In genomic region chr2:44172576-44172975, GRCh38 we compare ENCODE assay signal across 19 cellular contexts. TPM values are rescaled to one million over a fixed set of nuclear protein-coding genes. Genes with fewer than 3 reads are reported as not detected.
DNase-seq lines count a peak whose midpoint lies in the region; ATAC-seq, FAIRE-seq and TF ChIP-seq lines count a peak whose summit lies in the region.
"Had no signal": no experiment of that assay in that cellular context is flagged by ENCODE, and none has a peak within 500 bp of the region (broad histone marks: within the 10 kb centered on the region; RNA-seq: fewer than 3 reads in every experiment).

No MANE protein-coding gene starts in this region.

- H3K27ac ChIP-seq in HepG2 (ENCODE audit: extremely low read length, insufficient read depth, low read length) (no peak overlapping the region), right lobe of liver (no peak overlapping the region), SU-DHL-6 (ENCODE audit: low read depth, low read length) (no peak overlapping the region), iPS-18a (ENCODE audit: low read length) (no peak overlapping the region), hepatocyte (no peak overlapping the region), A673 (ENCODE audit: low read depth, low read length, poor library complexity, severe bottlenecking) (no peak overlapping the region)

- in situ Hi-C loops in HepG2 (cut with HindIII; ENCODE audit: extremely low pct_ligation_motif_present, low pct_unique_long_range_greater_than_20kb) = no loop called here

- no peak for TF ChIP-seq RAD21 in HepG2 (CRISPR knock-in tag; IDR thresholded peaks at IDR 0.05)

- H3K9me3 ChIP-seq in HepG2 (ENCODE audit: low read length) = no peaks in the 10 kb centered on the region
- H3K9me3 ChIP-seq in right lobe of liver = no peaks in the 10 kb centered on the region
- H3K9me3 ChIP-seq in SU-DHL-6 (ENCODE audit: insufficient read depth, low read length) = no peaks in the 10 kb centered on the region
- no peaks in the 10 kb centered on the region for H3K9me3 ChIP-seq in iPS-18a (ENCODE audit: control insufficient read depth, low read depth, low read length)
- no peaks in the 10 kb centered on the region for H3K9me3 ChIP-seq in hepatocyte (ENCODE audit: low read depth)
- no peaks in the 10 kb centered on the region for H3K9me3 ChIP-seq in A673 (ENCODE audit: low read depth, low read length, poor library complexity, severe bottlenecking)
- H3K9me3 ChIP-seq: body of pancreas, upper lobe of left lung had no signal

- 93% methylated on average over 4 of the region's 4 CpGs for WGBS in HepG2 (ENCODE audit: low lambda C conversion rate)
- 100% methylated on average over 2 of the region's 4 CpGs for WGBS in right lobe of liver (ENCODE audit: insufficient coverage, low coverage, low lambda C conversion rate, missing lambda C conversion rate)
- WGBS in hepatocyte (ENCODE audit: low lambda C conversion rate, missing lambda C conversion rate) = 97% methylated on average over 4 of the region's 4 CpGs

- CTCF ChIA-PET in HepG2 (lab: Yijun Ruan, JAX; ENCODE audit: low intra/inter-chr PET ratio, low total read pairs) (no interaction called here), A673 (lab: Charles Lee) (no interaction called here)

- ATAC-seq in HepG2 = no peak
- no peak for ATAC-seq in right lobe of liver
- ATAC-seq: body of pancreas had no signal

- H3K4me2 ChIP-seq in HepG2 (ENCODE audit: low read depth, low read length) (no peak overlapping the region), SU-DHL-6 (ENCODE audit: low read depth, low read length, poor library complexity, severe bottlenecking) (peak overlapping the region; percentile 98), hepatocyte (no peak overlapping the region)

- TF ChIP-seq CTCF in HepG2 (CRISPR knock-in tag; IDR thresholded peaks at IDR 0.05) (no peak), right lobe of liver (IDR thresholded peaks at IDR 0.05) (no peak), SU-DHL-6 (IDR thresholded peaks at IDR 0.05; ENCODE audit: insufficient read depth, low read length, poor library complexity, severe bottlenecking) (no peak), hepatocyte (IDR thresholded peaks at IDR 0.05; ENCODE audit: poor library complexity) (no peak), A673 (conservative IDR thresholded peaks at IDR 0.05; ENCODE audit: low read depth, low read length) (no peak)

- POLR2A ChIA-PET in HepG2 (lab: Yijun Ruan, JAX) (no interaction called here), A673 (lab: Charles Lee; ENCODE audit: low non-redundant PET) (no interaction called here)

- H3K36me3 ChIP-seq in HepG2 (replicated peaks in 1 of 2; ENCODE audit: control insufficient read depth in 1 of 2, insufficient read depth in 2 of 2, low read length in 2 of 2) = peaks cover 0 to 4% of the 10 kb centered on the region in 2 experiments; a peak in 2 of 5 replicates
- H3K36me3 ChIP-seq in right lobe of liver = no peaks in the 10 kb centered on the region
- H3K36me3 ChIP-seq in SU-DHL-6 (ENCODE audit: low read length) = no peaks in the 10 kb centered on the region; the same call in 1 of the 2 replicates
- peaks cover 3% of the 10 kb centered on the region for H3K36me3 ChIP-seq in iPS-18a (ENCODE audit: control insufficient read depth, low read depth, low read length)
- no peaks in the 10 kb centered on the region for H3K36me3 ChIP-seq in hepatocyte (replicated peaks; ENCODE audit: insufficient read depth, low read depth)
- no peaks in the 10 kb centered on the region for H3K36me3 ChIP-seq in A673 (ENCODE audit: insufficient read depth, low read length, poor library complexity, severe bottlenecking)
- H3K36me3 ChIP-seq: upper lobe of left lung had no signal

- no peak overlapping the region for H2AFZ ChIP-seq in HepG2 (ENCODE audit: low read length)
- H2AFZ ChIP-seq in SU-DHL-6 (ENCODE audit: low read depth, low read length, severe bottlenecking) = no peak overlapping the region
- no peak overlapping the region for H2AFZ ChIP-seq in hepatocyte

- H3K4me1 ChIP-seq in HepG2 (ENCODE audit: insufficient read depth, low read length) (peaks cover 38% of the 10 kb centered on the region), right lobe of liver (peaks cover 0 to 24% (median 6%) of the 10 kb centered on the region in 4 donors), iPS-18a (ENCODE audit: control insufficient read depth, low read depth, low read length) (peaks cover 21% of the 10 kb centered on the region), hepatocyte (ENCODE audit: insufficient read depth) (peaks cover 6% of the 10 kb centered on the region), A673 (ENCODE audit: insufficient read depth, low read length, poor library complexity, severe bottlenecking) (peaks cover 18% of the 10 kb centered on the region)

- TF ChIP-seq POLR2A in HepG2 (IDR thresholded peaks at IDR 0.05; ENCODE audit: insufficient read depth in 1 of 2, low read depth in 2 of 2, low read length in 2 of 2) = no peak
- TF ChIP-seq POLR2A in right lobe of liver (IDR thresholded peaks at IDR 0.05) = no peak

- peaks cover 23% of the 10 kb centered on the region for H4K20me1 ChIP-seq in HepG2 (ENCODE audit: insufficient read depth, low read length)
- peaks cover 23% of the 10 kb centered on the region; the same call in 1 of the 2 replicates for H4K20me1 ChIP-seq in SU-DHL-6 (ENCODE audit: low read depth, low read length)
- H4K20me1 ChIP-seq in hepatocyte (ENCODE audit: insufficient read depth, poor library complexity, severe bottlenecking) = peaks cover 75% of the 10 kb centered on the region

- DNase-seq in HepG2 (ENCODE audit: low spot score) = no peak
- DNase-seq in right lobe of liver = no peak
- DNase-seq in amygdala (lab: John Stamatoyannopoulos, UW) = no peak
- no peak for DNase-seq in NK-92 treated with Interleukin-12 subunit alpha and Interleukin-12 subunit beta, amount 100 ng/mL, for 24 hours (lab: John Stamatoyannopoulos, UW)
- no peak for DNase-seq in hepatocyte (ENCODE audit: low spot score)
- no peak for DNase-seq in A673 (ENCODE audit: low spot score)
- DNase-seq: activated CD4-positive, CD25-positive, alpha-beta regulatory T cell; body of pancreas; cortex of kidney; EL; foreskin fibroblast; NCI-H1092; NCI-H2107; NCI-H524; Right ventricle myocardium superior; stimulated activated naive CD4-positive, alpha-beta T cell; upper lobe of left lung had no signal

- H3K4me3 ChIP-seq in HepG2 (replicated peaks in 1 of 3; ENCODE audit: insufficient read depth in 1 of 3, low read depth in 2 of 3, low read length in 3 of 3) (no peak overlapping the region), right lobe of liver (no peak overlapping the region), SU-DHL-6 (ENCODE audit: insufficient read depth, low read length, poor library complexity, severe bottlenecking) (no peak overlapping the region), iPS-18a (ENCODE audit: low read length) (peak overlapping the region; percentile 2), hepatocyte (no peak overlapping the region), A673 (ENCODE audit: low read depth, low read length, poor library complexity, severe bottlenecking) (no peak overlapping the region)
- H3K4me3 ChIP-seq: body of pancreas, upper lobe of left lung had no signal

- FAIRE-seq in HepG2 (lab: Jason Lieb, UNC) = no peak

- intact Hi-C loops in HepG2 (cut with micrococcal nuclease; ENCODE audit: unreplicated experiment) (loop anchor here (5.0 kb wide), 1 partner anchor 40 kb away; no protein-coding TSS in a partner anchor), right lobe of liver (cut with DNase I) (no loop called here), A673 (cut with micrococcal nuclease; ENCODE audit: unreplicated experiment) (loop anchor here (5.0 kb wide), 1 partner anchor 40 kb away; no protein-coding TSS in a partner anchor)

- BruUV-seq in HepG2 (replicated peaks; lab: Mats Ljungman, UMichigan) (no TSS peak), A673 (replicated peaks; lab: Mats Ljungman, UMichigan) (no TSS peak)

- peaks cover 8% of the 10 kb centered on the region; the same call in 1 of the 2 replicates for H3F3A ChIP-seq in SU-DHL-6 (ENCODE audit: insufficient read depth)

- peaks cover 83% of the 10 kb centered on the region for H3K79me2 ChIP-seq in HepG2 (ENCODE audit: insufficient read depth, low read length)
- peaks cover 88% of the 10 kb centered on the region for H3K79me2 ChIP-seq in SU-DHL-6 (ENCODE audit: insufficient read depth, low read length)
- H3K79me2 ChIP-seq in hepatocyte = peaks cover 83% of the 10 kb centered on the region

- no peaks in the 10 kb centered on the region; a peak in 1 of 5 replicates for H3K27me3 ChIP-seq in HepG2 (ENCODE audit: control insufficient read depth in 1 of 2, insufficient read depth in 2 of 2, low read length in 2 of 2)
- no peaks in the 10 kb centered on the region for H3K27me3 ChIP-seq in right lobe of liver
- H3K27me3 ChIP-seq in SU-DHL-6 (ENCODE audit: low read length) = no peaks in the 10 kb centered on the region
- no peaks in the 10 kb centered on the region for H3K27me3 ChIP-seq in iPS-18a (ENCODE audit: control insufficient read depth, insufficient read depth, low read length)
- H3K27me3 ChIP-seq in hepatocyte = no peaks in the 10 kb centered on the region
- no peaks in the 10 kb centered on the region for H3K27me3 ChIP-seq in A673 (replicated peaks; ENCODE audit: insufficient read depth, low read depth, low read length, poor library complexity)
- H3K27me3 ChIP-seq: body of pancreas, upper lobe of left lung had no signal

- H3K9ac ChIP-seq in HepG2 (ENCODE audit: insufficient read depth, low read depth, low read length) (no peak overlapping the region), SU-DHL-6 (ENCODE audit: low read length) (no peak overlapping the region), iPS-18a (ENCODE audit: low read length) (no peak overlapping the region)

- no peak for TF ChIP-seq EP300 in HepG2 (IDR thresholded peaks at IDR 0.05; ENCODE audit: low read depth in 2 of 2, low read length in 2 of 2)
- no peak for TF ChIP-seq EP300 in HepG2 (CRISPR knock-in tag; IDR thresholded peaks at IDR 0.05; ENCODE audit: borderline replicate concordance)

- H3K9me2 ChIP-seq in SU-DHL-6 (replicated peaks; ENCODE audit: insufficient read depth, low read length) (no peaks in the 10 kb centered on the region), hepatocyte (replicated peaks; ENCODE audit: insufficient read depth) (no peaks in the 10 kb centered on the region)

RNA-seq across cellular contexts. Expression of gene PPM1B, which starts 3.9 kb away (rescaled TPM):
- total RNA-seq in HepG2 (2016; rRNA removed; fragmentation: Illumina TruSeq; extraction: Trizol) (24.4 and 33.6 TPM in 2 replicates), right lobe of liver (10 to 100 TPM; 20.4 to 43.3 (median 27.8) TPM), hepatocyte (48.1 and 49.1 TPM in 2 replicates), A673 (2021) (43.5 and 43.7 TPM in 2 replicates)
- total RNA-seq in HepG2 (2016; cell fraction: cytosol; rRNA removed; fragmentation: Illumina TruSeq; extraction: Trizol; ENCODE audit: low read depth) = 17.8 and 18.0 TPM in 2 replicates
- 25.9 and 32.4 TPM in 2 replicates for total RNA-seq in HepG2 (2016; cell fraction: insoluble cytoplasmic fraction; rRNA removed; fragmentation: Illumina TruSeq; extraction: Trizol)
- 13.8 and 16.7 TPM in 2 replicates for total RNA-seq in HepG2 (2016; cell fraction: membrane; rRNA removed; fragmentation: Illumina TruSeq; extraction: Trizol)
- 23.0 and 24.0 TPM in 2 replicates for total RNA-seq in HepG2 (2016; cell fraction: nucleus; rRNA removed; fragmentation: Illumina TruSeq; extraction: Trizol)
- polyA plus RNA-seq in HepG2 (2011; rRNA removed) (24.7 and 25.0 TPM in 2 replicates), hepatocyte (36.0 and 39.1 TPM in 2 replicates)
- polyA plus RNA-seq in HepG2 (2011; cell fraction: cytosol; rRNA removed) = 8.6 and 12.7 TPM in 2 replicates
- polyA plus RNA-seq in HepG2 (2011; cell fraction: nucleus; rRNA removed) = 8.7 and 9.9 TPM in 2 replicates
- 28.6 and 32.2 TPM in 2 replicates for polyA plus RNA-seq in HepG2 (2012)
- 1.6 and 1.8 TPM in 2 replicates for polyA plus RNA-seq in HepG2 (2016; cell fraction: cytosol; fragmentation: Illumina TruSeq; extraction: Trizol; ENCODE audit: low read depth)
- polyA plus RNA-seq in HepG2 (2016; cell fraction: insoluble cytoplasmic fraction; fragmentation: Illumina TruSeq; extraction: Trizol; ENCODE audit: low read depth) = 34.6 and 37.7 TPM in 2 replicates
- 7.0 and 7.6 TPM in 2 replicates for polyA plus RNA-seq in HepG2 (2016; cell fraction: membrane; fragmentation: Illumina TruSeq; extraction: Trizol; ENCODE audit: low read depth)
- polyA plus RNA-seq in HepG2 (2016; cell fraction: nucleus; fragmentation: Illumina TruSeq; extraction: Trizol; ENCODE audit: insufficient read depth, low read depth) = 24.1 and 29.0 TPM in 2 replicates
- 32.2 and 37.2 TPM in 2 replicates for polyA minus RNA-seq in HepG2 (2011; rRNA and poly(A)+ RNA removed; ENCODE audit: low replicate concordance)
- polyA minus RNA-seq in HepG2 (2011; cell fraction: cytosol; rRNA and poly(A)+ RNA removed) = 29.5 and 38.6 TPM in 2 replicates
- polyA minus RNA-seq in HepG2 (2011; cell fraction: nucleus; rRNA and poly(A)+ RNA removed) = 58.3 and 66.4 TPM in 2 replicates

Comparison
In these comparisons a context has a peak if more than half of its experiments do, and no peak if none do; other contexts are left out.
1. intact Hi-C loops: an anchor here in HepG2 (5.0 kb wide) and A673 (5.0 kb wide); none called in right lobe of liver.